ENCODE assay signal across 20 cellular contexts in genomic region chr7:91514591-91514990, GRCh38.
"Had no signal": no experiment of that assay in that cellular context is flagged by ENCODE, and none has a peak within 500 bp of the region (broad histone marks: within the 10 kb centered on the region; RNA-seq: fewer than 3 reads in every experiment).

No MANE protein-coding gene starts in this region.

- H3K4me3 ChIP-seq: coronary artery, dorsolateral prefrontal cortex, esophagus muscularis mucosa, gastrocnemius medialis, heart right ventricle, left lung, lower lobe of right lung, mucosa of descending colon had no signal

- DNase-seq: dermis blood vessel endothelial cell; effector CD4-positive, alpha-beta T cell; effector memory CD4-positive, alpha-beta T cell; foreskin melanocyte; gastrocnemius medialis; glutamatergic neuron; head of caudate nucleus; heart right ventricle; hippocampal formation; left cardiac atrium; left lung; left ventricle myocardium superior; lower lobe of right lung; mesenchymal stem cell; mucosa of descending colon; naive B cell; naive thymus-derived CD8-positive, alpha-beta T cell had no signal
